Comparison of ENCODE assay signal across 13 cellular contexts in genomic region chr18:44589709-44590108, GRCh38.
A peak's percentile ranks its signal among the peaks of the same experiment; 100 is the strongest.
DNase-seq lines count a peak whose midpoint lies in the region; ATAC-seq, FAIRE-seq and TF ChIP-seq lines count a peak whose summit lies in the region.
"Had no signal": no experiment of that assay in that cellular context is flagged by ENCODE, and none has a peak within 500 bp of the region (broad histone marks: within the 10 kb centered on the region; RNA-seq: fewer than 3 reads in every experiment).

No MANE protein-coding gene starts in this region.

- CTCF ChIA-PET in H1 (lab: Charles Lee; ENCODE audit: partially characterized antibody): interaction anchor here (0.9 to 4.3 kb wide), 3 partner anchors 10 to 11 kb away, joined by 3 to 21 read pairs (median 18); no protein-coding TSS in a partner anchor

- no peaks in the 10 kb centered on the region for H4K20me1 ChIP-seq in H1 (replicated peaks in 1 of 2; ENCODE audit: control insufficient read depth in 1 of 2, insufficient read depth in 2 of 2, low read length in 2 of 2)

- H4K8ac ChIP-seq in H1 (ENCODE audit: extremely low read depth, insufficient read depth, low read length): no peak overlapping the region

- H3K56ac ChIP-seq in H1 (replicated peaks; ENCODE audit: insufficient read length, low read depth, low read length): peak overlapping the region; percentile 11

- no peak for FAIRE-seq in H1 (lab: Jason Lieb, UNC)

- no peak for TF ChIP-seq EP300 in H1 (IDR thresholded peaks at IDR 0.05; ENCODE audit: borderline replicate concordance in 1 of 2, low read depth in 2 of 2, low read length in 2 of 2)

- no peak overlapping the region for H2BK20ac ChIP-seq in H1 (ENCODE audit: low read length)

- H3K9me3 ChIP-seq in H1 (ENCODE audit: insufficient read depth in 2 of 2, low read depth in 1 of 2, low read length in 1 of 2) (no peaks in the 10 kb centered on the region), endodermal cell (ENCODE audit: control insufficient read depth, low read length) (no peaks in the 10 kb centered on the region)

- H3K27me3 ChIP-seq in H1 (replicated peaks in 1 of 4; ENCODE audit: control insufficient read depth in 3 of 4, extremely low read depth in 1 of 4, insufficient read depth in 3 of 4, low read length in 3 of 4) (no peaks in the 10 kb centered on the region), endodermal cell (ENCODE audit: control insufficient read depth, insufficient read depth, low read length, poor library complexity, severe bottlenecking) (no peaks in the 10 kb centered on the region)

- no peak for TF ChIP-seq CTCF in H1 (IDR thresholded peaks at IDR 0.05; ENCODE audit: control extremely low read depth in 1 of 3, insufficient read depth in 1 of 3, low read depth in 1 of 3, low read length in 3 of 3)
- TF ChIP-seq CTCF in endodermal cell (conservative IDR thresholded peaks at IDR 0.05): no peak

- H3K9me3 Mint-ChIP-seq in endodermal cell: no peaks in the 10 kb centered on the region
- H3K9me3 Mint-ChIP-seq: activated T-cell treated with anti-CD3 and anti-CD28 coated beads, Interleukin-2, amount 50 U/mL, for 72 hours had no signal

- H3K23me2 ChIP-seq in H1 (ENCODE audit: low read depth, low read length): no peaks in the 10 kb centered on the region; the same call in 1 of the 2 replicates

- H3K4me1 Mint-ChIP-seq in endodermal cell: peaks cover 10% of the 10 kb centered on the region

- no peaks in the 10 kb centered on the region for H3K36me3 ChIP-seq in H1 (ENCODE audit: control insufficient read depth in 2 of 4, insufficient read depth in 4 of 4, low read length in 3 of 4)
- no peaks in the 10 kb centered on the region for H3K36me3 ChIP-seq in endodermal cell (ENCODE audit: control insufficient read depth, insufficient read depth, low read length)

- in situ Hi-C loops in ACHN (cut with HindIII; ENCODE audit: low pct_ligation_motif_present, low pct_unique_long_range_greater_than_20kb, low sequenced_read_pairs): no loop called here

- WGBS in H1 (ENCODE audit: extremely low coverage in 1 of 2, insufficient coverage in 1 of 2, insufficient read length in 1 of 2, insufficient replicate concordance in 2 of 2, low coverage in 1 of 2, low lambda C conversion rate in 2 of 2, missing lambda C conversion rate in 1 of 2), 2 experiments: 82% methylated on average over 3 of the region's 3 CpGs; no CpG with 5 or more reads in 1 of the 2 experiments
- 86 to 96% methylated on average over 1 to 3 of the region's 3 CpGs for WGBS in endodermal cell (ENCODE audit: insufficient coverage in 1 of 2, insufficient read length in 1 of 2), 2 experiments

- TF ChIP-seq RAD21 in H1 (IDR thresholded peaks at IDR 0.05 in 1 of 2, conservative IDR thresholded peaks at IDR 0.05 in 1 of 2; ENCODE audit: low read depth in 2 of 2, low read length in 2 of 2): no peak

- H4K5ac ChIP-seq in H1 (ENCODE audit: insufficient read length, low read depth, low read length): no peak overlapping the region

- no peaks in the 10 kb centered on the region for H3K79me2 ChIP-seq in H1 (ENCODE audit: control insufficient read depth in 1 of 2, insufficient read depth in 2 of 2, low read length in 2 of 2)

- H3K4me1 ChIP-seq in H1 (replicated peaks in 1 of 4; ENCODE audit: control insufficient read depth in 3 of 4, insufficient read depth in 4 of 4, low read length in 3 of 4) (no peaks in the 10 kb centered on the region), endodermal cell (ENCODE audit: control insufficient read depth, insufficient read depth, low read length) (no peaks in the 10 kb centered on the region)

- H3K36me3 Mint-ChIP-seq in endodermal cell (ENCODE audit: low read depth): no peaks in the 10 kb centered on the region

- no peaks in the 10 kb centered on the region for H3K79me1 ChIP-seq in H1 (ENCODE audit: low read depth, low read length)

- DNase-seq in ACHN (peak; percentile 46), NCI-H226 (peak; percentile 61), H1 (ENCODE audit: low read depth in 1 of 2, low spot score in 2 of 2) (no peak), myocyte (ENCODE audit: low read depth) (peak; percentile 62), endodermal cell (no peak), NCI-H748 (lab: John Stamatoyannopoulos, UW; ENCODE audit: unreplicated experiment) (no peak), dermis blood vessel endothelial cell (no peak)
- DNase-seq: activated T-cell treated with anti-CD3 and anti-CD28 coated beads, Interleukin-2, amount 50 U/mL, for 72 hours; AML-193; NCI-H1417 treated with DMSO at 0.1 percent for 48 hours; OCI-M1 had no signal

- no peak overlapping the region for H3K14ac ChIP-seq in H1 (ENCODE audit: insufficient read length)

- H3K4me2 ChIP-seq in H1 (ENCODE audit: insufficient read depth in 1 of 2, low read depth in 2 of 2, low read length in 2 of 2): no peak overlapping the region

- no peak overlapping the region for H3K4me3 Mint-ChIP-seq in endodermal cell
- H3K4me3 Mint-ChIP-seq: activated T-cell treated with anti-CD3 and anti-CD28 coated beads, Interleukin-2, amount 50 U/mL, for 72 hours had no signal

- H3K4me3 ChIP-seq in H1 (ENCODE audit: extremely low read depth in 1 of 4, insufficient read depth in 2 of 4, low read depth in 3 of 4, low read length in 4 of 4): no peak overlapping the region
- no peak overlapping the region for H3K4me3 ChIP-seq in endodermal cell (ENCODE audit: low read length)

- no peak overlapping the region for H2BK5ac ChIP-seq in H1 (ENCODE audit: low read depth, low read length)

- no peak overlapping the region for H2BK12ac ChIP-seq in H1 (ENCODE audit: low read depth, low read length)

- H3K27ac ChIP-seq in H1 (ENCODE audit: low read depth, low read length): no peak overlapping the region
- H3K27ac ChIP-seq in endodermal cell (ENCODE audit: low read depth, low read length): no peak overlapping the region

- POLR2A ChIA-PET in H1 (lab: Charles Lee; ENCODE audit: partially characterized antibody): no interaction called here

- H3K9ac ChIP-seq in H1 (replicated peaks in 1 of 4; ENCODE audit: extremely low read depth in 1 of 4, low read depth in 3 of 4, low read length in 3 of 4) (no peak overlapping the region), endodermal cell (ENCODE audit: extremely low read depth, low read length, poor library complexity, severe bottlenecking) (no peak overlapping the region)

- no peak for ATAC-seq in HG03039 (IDR thresholded peaks at IDR 0.05; ENCODE audit: unreplicated experiment)
- ATAC-seq: activated T-cell treated with anti-CD3 and anti-CD28 coated beads, Interleukin-2, amount 50 U/mL, for 72 hours had no signal

- H3K27ac Mint-ChIP-seq in endodermal cell: no peak overlapping the region
- H3K27ac Mint-ChIP-seq: activated T-cell treated with anti-CD3 and anti-CD28 coated beads, Interleukin-2, amount 50 U/mL, for 72 hours; progenitor cell of endocrine pancreas had no signal

- H3K23ac ChIP-seq in H1 (ENCODE audit: insufficient read length): no peak overlapping the region

- no peak overlapping the region for H2AK5ac ChIP-seq in H1 (ENCODE audit: low read depth, low read length)

- no peak overlapping the region for H3K18ac ChIP-seq in H1 (ENCODE audit: extremely low read depth, low read length)

- TF ChIP-seq POLR2A in H1 (IDR thresholded peaks at IDR 0.05; ENCODE audit: control extremely low read depth in 1 of 2, low read depth in 2 of 2, low read length in 2 of 2): no peak

- H3K4ac ChIP-seq in H1 (replicated peaks; ENCODE audit: insufficient read length, low read depth, low read length): no peak overlapping the region

- no peak overlapping the region for H2BK15ac ChIP-seq in H1 (ENCODE audit: low read length)

- no peak overlapping the region for H2AFZ ChIP-seq in H1 (ENCODE audit: low read length)

- no peaks in the 10 kb centered on the region for H3K27me3 Mint-ChIP-seq in endodermal cell (ENCODE audit: insufficient read depth)
- H3K27me3 Mint-ChIP-seq: progenitor cell of endocrine pancreas had no signal

- no peak overlapping the region for H4K91ac ChIP-seq in H1 (replicated peaks; ENCODE audit: insufficient read length, low read length)

- H2BK120ac ChIP-seq in H1 (replicated peaks; ENCODE audit: low read depth, low read length): no peak overlapping the region

TF ChIP-seq in H1, 55 proteins besides CTCF, POLR2A, EP300 and RAD21 (continues in another document):
- TF ChIP-seq MAFK (IDR thresholded peaks at IDR 0.05; ENCODE audit: low read depth, low read length): no peak
- no peak for TF ChIP-seq SIX5 (IDR thresholded peaks at IDR 0.05; ENCODE audit: low read depth, low read length)
- no peak for TF ChIP-seq BCL11A (IDR thresholded peaks at IDR 0.05; ENCODE audit: low read depth in 2 of 2, low read length in 2 of 2)
- no peak for TF ChIP-seq HDAC6 (IDR thresholded peaks at IDR 0.05; ENCODE audit: low read depth, low read length)
- TF ChIP-seq CHD1 (IDR thresholded peaks at IDR 0.05; ENCODE audit: low read depth, low read length): no peak

Comparison
In these comparisons a context has a peak if more than half of its experiments do, and no peak if none do; other contexts are left out.
1. DNase-seq: peak in ACHN (single experiment), NCI-H226 (single experiment) and myocyte (single experiment); none in H1 (0 of 2), endodermal cell (single experiment), NCI-H748 (single experiment) and dermis blood vessel endothelial cell (single experiment).